In the genomic region with DNA sequence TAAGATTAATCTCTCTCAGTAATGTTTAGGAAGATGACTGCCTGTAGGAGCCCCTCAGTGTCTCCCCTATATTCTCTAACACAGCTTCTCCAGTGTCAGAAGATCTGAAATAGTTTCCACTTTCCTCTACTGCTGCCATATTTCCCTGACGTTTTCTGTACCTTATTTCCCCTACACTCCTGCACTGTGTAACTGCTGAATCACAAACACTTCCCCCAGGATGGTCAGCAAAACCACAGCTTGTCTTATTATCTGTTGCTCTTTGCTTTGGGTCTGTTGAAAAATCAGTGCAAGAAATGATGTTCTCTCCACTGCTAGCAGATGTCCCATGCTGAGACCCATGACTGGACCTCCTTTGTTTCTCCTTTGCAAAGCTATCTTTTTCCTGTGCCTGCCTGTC, we compare ENCODE assay signal across 33 cellular contexts.
"Had no signal": no experiment of that assay in that cellular context is flagged by ENCODE, and none has a peak within 500 bp of the region (broad histone marks: within the 10 kb centered on the region; RNA-seq: fewer than 3 reads in every experiment).

No MANE protein-coding gene starts in this region.

- H3K4me3 Mint-ChIP-seq: activated B cell treated with CpG ODN at 0.5 μM for 24 hours; activated CD8-positive, alpha-beta T cell treated with anti-CD3 and anti-CD28 coated beads for 36 hours; activated naive CD4-positive, alpha-beta T cell treated with anti-CD3 and anti-CD28 coated beads for 36 hours; activated naive CD4-positive, alpha-beta T cell treated with anti-CD3 and anti-CD28 coated beads, Interleukin-2, amount 50 U/mL, for 24 hours; activated naive CD8-positive, alpha-beta T cell treated with anti-CD3 and anti-CD28 coated beads for 36 hours; activated naive CD8-positive, alpha-beta T cell treated with anti-CD3 and anti-CD28 coated beads, Interleukin-2, amount 50 U/mL, for 24 hours; activated T-cell treated with anti-CD3 and anti-CD28 coated beads, Interleukin-2, amount 50 U/mL, for 4 hours; activated T-helper 17 cell treated with anti-CD3 and anti-CD28 coated beads, Interleukin-2, amount 50 U/mL, for 72 hours; endodermal cell; T-cell; T-helper 1 cell treated with Interleukin-12 subunit alpha and Interleukin-12 subunit beta and Interleukin-4 antibody, amounts not matched to agents 30 μg/mL and 1 μg/mL, for 36 hours; T-helper 2 cell treated with Interferon-gamma antibody and Interleukin-4, amounts not matched to agents 5 μg/mL and 100 μg/mL, for 36 hours had no signal

- H3K36me3 Mint-ChIP-seq: activated naive CD4-positive, alpha-beta T cell treated with anti-CD3 and anti-CD28 coated beads, Interleukin-2, amount 50 U/mL, for 24 hours; activated naive CD8-positive, alpha-beta T cell treated with anti-CD3 and anti-CD28 coated beads for 36 hours; T-cell had no signal

- FAIRE-seq: frontal cortex had no signal

- H3K4me1 ChIP-seq: adrenal gland, body of pancreas, colonic mucosa had no signal

- H3K4me1 Mint-ChIP-seq: activated B cell treated with CpG ODN at 0.5 μM for 24 hours; activated naive CD4-positive, alpha-beta T cell treated with anti-CD3 and anti-CD28 coated beads, Interleukin-2, amount 50 U/mL, for 24 hours; activated naive CD8-positive, alpha-beta T cell treated with anti-CD3 and anti-CD28 coated beads for 36 hours; activated naive CD8-positive, alpha-beta T cell treated with anti-CD3 and anti-CD28 coated beads, Interleukin-2, amount 50 U/mL, for 24 hours; activated T-helper 17 cell treated with anti-CD3 and anti-CD28 coated beads, Interleukin-2, amount 50 U/mL, for 72 hours; endodermal cell; T-cell had no signal

- DNase-seq: activated B cell treated with CpG ODN at 0.5 μM for 24 hours; activated CD4-positive, alpha-beta T cell treated with anti-CD3 and anti-CD28 coated beads for 48 hours; activated CD4-positive, alpha-beta T cell treated with anti-CD3 and anti-CD28 coated beads, Interleukin-2, amount 50 U/mL, for 1 hour; activated CD4-positive, alpha-beta T cell treated with anti-CD3 and anti-CD28 coated beads, Interleukin-2, amount 50 U/mL, for 48 hours; activated CD8-positive, alpha-beta memory T cell treated with anti-CD3 and anti-CD28 coated beads for 24 hours; activated CD8-positive, alpha-beta T cell treated with anti-CD3 and anti-CD28 coated beads for 36 hours; activated effector memory CD4-positive, alpha-beta T cell treated with anti-CD3 and anti-CD28 coated beads, Interleukin-2, amount 50 U/mL, for 16 hours; activated naive CD4-positive, alpha-beta T cell treated with anti-CD3 and anti-CD28 coated beads for 36 hours; activated naive CD8-positive, alpha-beta T cell treated with anti-CD3 and anti-CD28 coated beads for 36 hours; activated naive CD8-positive, alpha-beta T cell treated with anti-CD3 and anti-CD28 coated beads, Interleukin-2, amount 50 U/mL, for 24 hours; activated T-cell treated with anti-CD3 and anti-CD28 coated beads, Interleukin-2, amount 50 U/mL, for 4 hours; adrenal gland; amygdala; aorta; body of pancreas; central memory CD4-positive, alpha-beta T cell; cerebellar nuclear complex; colonic mucosa; effector CD8-positive, alpha-beta T cell; endodermal cell; foreskin fibroblast; head of caudate nucleus; T-cell; T1000 had no signal

- H3K27ac ChIP-seq: adrenal gland, body of pancreas, cardiac muscle cell, colonic mucosa, WERI-Rb-1 had no signal

- H3K27ac Mint-ChIP-seq: activated B cell treated with CpG ODN at 0.5 μM for 24 hours; activated CD8-positive, alpha-beta T cell treated with anti-CD3 and anti-CD28 coated beads for 36 hours; activated naive CD4-positive, alpha-beta T cell treated with anti-CD3 and anti-CD28 coated beads for 36 hours; activated naive CD4-positive, alpha-beta T cell treated with anti-CD3 and anti-CD28 coated beads, Interleukin-2, amount 50 U/mL, for 24 hours; activated naive CD8-positive, alpha-beta T cell treated with anti-CD3 and anti-CD28 coated beads for 36 hours; activated naive CD8-positive, alpha-beta T cell treated with anti-CD3 and anti-CD28 coated beads, Interleukin-2, amount 50 U/mL, for 24 hours; activated T-helper 17 cell treated with anti-CD3 and anti-CD28 coated beads, Interleukin-2, amount 50 U/mL, for 72 hours; endodermal cell; T-cell; T-helper 1 cell treated with Interleukin-12 subunit alpha and Interleukin-12 subunit beta and Interleukin-4 antibody, amounts not matched to agents 30 μg/mL and 1 μg/mL, for 36 hours; T-helper 2 cell treated with Interferon-gamma antibody and Interleukin-4, amounts not matched to agents 5 μg/mL and 100 μg/mL, for 36 hours had no signal

- H3K4me3 ChIP-seq: adrenal gland, body of pancreas, cardiac muscle cell, colonic mucosa had no signal

- ATAC-seq: activated CD4-positive, CD25-positive, alpha-beta regulatory T cell treated with anti-CD3 and anti-CD28 coated beads, Interleukin-2, amount 50 U/mL, for 24 hours; activated CD8-positive, alpha-beta T cell treated with anti-CD3 and anti-CD28 coated beads for 36 hours; activated naive CD8-positive, alpha-beta T cell treated with anti-CD3 and anti-CD28 coated beads, Interleukin-2, amount 50 U/mL, for 24 hours; activated T-cell treated with anti-CD3 and anti-CD28 coated beads, Interleukin-2, amount 50 U/mL, for 4 hours; activated T-helper 17 cell treated with anti-CD3 and anti-CD28 coated beads, Interleukin-2, amount 50 U/mL, for 72 hours; body of pancreas; esophagus mucosa; T-cell had no signal

- H3K9me3 Mint-ChIP-seq: T-helper 1 cell treated with Interleukin-12 subunit alpha and Interleukin-12 subunit beta and Interleukin-4 antibody, amounts not matched to agents 30 μg/mL and 1 μg/mL, for 36 hours had no signal

- H3K36me3 ChIP-seq: adrenal gland, cardiac muscle cell, colonic mucosa, WERI-Rb-1 had no signal

- H3K27me3 ChIP-seq: adrenal gland, body of pancreas, cardiac muscle cell, colonic mucosa had no signal

- H3K9me3 ChIP-seq: adrenal gland, body of pancreas, colonic mucosa had no signal
